Comparison of ENCODE assay signal across 14 cellular contexts in genomic region chr15:96408591-96409183, GRCh38.
DNase-seq lines count a peak whose midpoint lies in the region; TF ChIP-seq lines count a peak whose summit lies in the region.
"Had no signal": no experiment of that assay in that cellular context is flagged by ENCODE, and none has a peak within 500 bp of the region (broad histone marks: within the 10 kb centered on the region; RNA-seq: fewer than 3 reads in every experiment).

No MANE protein-coding gene starts in this region.

- H3K23ac ChIP-seq in H9 (ENCODE audit: insufficient read length, low read depth, low read length) = no peak overlapping the region

- H3K27ac ChIP-seq in H9 (ENCODE audit: insufficient read length, low read depth, low read length) (no peak overlapping the region), muscle layer of colon (ENCODE audit: low read depth, low read length) (no peak overlapping the region)
- H3K27ac ChIP-seq: SJCRH30 had no signal

- no peaks in the 10 kb centered on the region for H4K20me1 ChIP-seq in H9 (ENCODE audit: control insufficient read depth, insufficient read depth, insufficient read length)

- peak overlapping the region; percentile 33 to 44 for H3K4me3 ChIP-seq in muscle layer of colon (ENCODE audit: low read depth in 1 of 2, low read length in 2 of 2)
- H3K4me3 ChIP-seq in skeletal muscle satellite cell (ENCODE audit: low read length) = peak overlapping the region; percentile 58
- H3K4me3 ChIP-seq: SJCRH30 had no signal

- H3K4me1 ChIP-seq in H9 (ENCODE audit: insufficient read depth, low read length) (no peaks in the 10 kb centered on the region), muscle layer of colon (ENCODE audit: insufficient read depth, low read length) (no peaks in the 10 kb centered on the region), skeletal muscle satellite cell (ENCODE audit: control insufficient read depth, insufficient read depth, low read length) (peaks cover 5% of the 10 kb centered on the region)
- H3K4me1 ChIP-seq: BE2C had no signal

- H3K14ac ChIP-seq in H9 (ENCODE audit: insufficient read depth, low read length) = no peak overlapping the region

- WGBS in H9 (ENCODE audit: extremely low coverage, insufficient read length, low lambda C conversion rate) = no CpG with 5 or more reads among the region's 20 CpGs

- H2BK20ac ChIP-seq in H9 (ENCODE audit: low read depth, low read length, poor library complexity, severe bottlenecking) = no peak overlapping the region

- no peak overlapping the region for H3K18ac ChIP-seq in H9 (ENCODE audit: insufficient read length, low read depth, low read length)

- no peaks in the 10 kb centered on the region for H3K36me3 ChIP-seq in muscle layer of colon (ENCODE audit: insufficient read depth, low read length)
- H3K36me3 ChIP-seq in skeletal muscle satellite cell (ENCODE audit: insufficient read depth, low read length) = no peaks in the 10 kb centered on the region
- H3K36me3 ChIP-seq: BE2C, SJCRH30 had no signal

- H3K4me1 Mint-ChIP-seq in H9 (peaks cover 6 to 22% of the 10 kb centered on the region in 2 experiments), chondrocyte (ENCODE audit: low read depth) (peaks cover 13% of the 10 kb centered on the region)

- no peaks in the 10 kb centered on the region for H3K9me3 ChIP-seq in H9 (ENCODE audit: control insufficient read depth, low read depth, low read length)
- no peaks in the 10 kb centered on the region for H3K9me3 ChIP-seq in muscle layer of colon (ENCODE audit: low read length)
- H3K9me3 ChIP-seq in skeletal muscle satellite cell (replicated peaks; ENCODE audit: low read length) = no peaks in the 10 kb centered on the region
- H3K9me3 ChIP-seq: BE2C, SJCRH30 had no signal

- no peak overlapping the region for H3K56ac ChIP-seq in H9 (ENCODE audit: insufficient read length, low read depth, low read length)

- H4K5ac ChIP-seq in H9 (ENCODE audit: insufficient read length, low read depth, low read length) = no peak overlapping the region

- H3K36me3 Mint-ChIP-seq in H9 (ENCODE audit: insufficient read depth in 1 of 3, low read depth in 3 of 3) (no peaks in the 10 kb centered on the region; a peak in 1 of 7 replicates), chondrocyte (ENCODE audit: low read depth) (peaks cover 7% of the 10 kb centered on the region)

- DNase-seq in H9 (peak; percentile 40), chondrocyte (ENCODE audit: low spot score) (no peak), D341Med (ENCODE audit: low spot score) (no peak), NCI-H526 treated with DMSO at 0.1 percent for 48 hours (lab: John Stamatoyannopoulos, UW) (no peak), NCI-H1105 treated with DMSO at 0.1 percent for 48 hours (lab: John Stamatoyannopoulos, UW) (no peak)
- DNase-seq: activated CD4-positive, alpha-beta T cell treated with anti-CD3 and anti-CD28 coated beads for 1 hour; activated gamma-delta T cell; anterior cingulate cortex; BE2C; SJCRH30; T1000 had no signal

- no peaks in the 10 kb centered on the region for H3K79me1 ChIP-seq in H9 (ENCODE audit: insufficient read depth, low read depth, low read length, poor library complexity, severe bottlenecking)

- H3K79me2 ChIP-seq in H9 (ENCODE audit: insufficient read depth, low read length) = no peaks in the 10 kb centered on the region

- H4K91ac ChIP-seq in H9 (ENCODE audit: insufficient read length, low read depth, low read length) = no peak overlapping the region

- H3K27me3 ChIP-seq in H9 (ENCODE audit: insufficient read depth, low read length) (peaks cover 83% of the 10 kb centered on the region), muscle layer of colon (ENCODE audit: control insufficient read depth in 1 of 2, insufficient read depth in 2 of 2, low read length in 2 of 2) (peaks cover 56 to 70% of the 10 kb centered on the region in 2 donors), skeletal muscle satellite cell (ENCODE audit: control insufficient read depth, insufficient read depth, low read length) (peaks cover 76% of the 10 kb centered on the region)
- H3K27me3 ChIP-seq: SJCRH30 had no signal

- H2BK12ac ChIP-seq in H9 (ENCODE audit: insufficient read length, low read depth, low read length) = no peak overlapping the region

- no peak overlapping the region for H3K4ac ChIP-seq in H9 (ENCODE audit: low read depth, low read length)

- no peak overlapping the region for H2BK5ac ChIP-seq in H9 (ENCODE audit: insufficient read length, low read length)

- H3K9ac ChIP-seq in H9 (ENCODE audit: extremely low read depth, insufficient read length, low read length) (no peak overlapping the region), muscle layer of colon (ENCODE audit: low read length) (no peak overlapping the region), skeletal muscle satellite cell (ENCODE audit: low read depth, low read length) (no peak overlapping the region)

- no peak overlapping the region for H2BK120ac ChIP-seq in H9 (ENCODE audit: low read depth, low read length, poor library complexity, severe bottlenecking)

- H3K27me3 Mint-ChIP-seq in H9 (ENCODE audit: low read depth) (peaks cover 100% of the 10 kb centered on the region), chondrocyte (ENCODE audit: low read depth) (peaks cover 72% of the 10 kb centered on the region)

- peaks cover 3% of the 10 kb centered on the region for H3K23me2 ChIP-seq in H9 (ENCODE audit: insufficient read length, low read depth, low read length, poor library complexity, severe bottlenecking)

- H3K4me3 Mint-ChIP-seq in H9 (peak overlapping the region in 1 of 2 experiments; percentile 65; a peak in 3 of 5 replicates), chondrocyte (ENCODE audit: unreplicated experiment) (peak overlapping the region; percentile 61)
- H3K4me3 Mint-ChIP-seq: dendritic cell treated with granulocyte-macrophage colony-stimulating factor and Interleukin-4, amounts not matched to agents 40 ng/mL and 50 ng/mL, for 4 days had no signal

- no peak overlapping the region for H3K27ac Mint-ChIP-seq in H9
- no peak overlapping the region for H3K27ac Mint-ChIP-seq in chondrocyte (ENCODE audit: unreplicated experiment)
- H3K27ac Mint-ChIP-seq: dendritic cell treated with granulocyte-macrophage colony-stimulating factor and Interleukin-4, amounts not matched to agents 40 ng/mL and 50 ng/mL, for 4 days had no signal

- H3K9me3 Mint-ChIP-seq in H9 = peaks cover 3 to 6% of the 10 kb centered on the region in 2 experiments; a peak in 4 of 5 replicates
- H3K9me3 Mint-ChIP-seq in chondrocyte (ENCODE audit: low read depth) = no peaks in the 10 kb centered on the region
- H3K9me3 Mint-ChIP-seq: dendritic cell treated with granulocyte-macrophage colony-stimulating factor and Interleukin-4, amounts not matched to agents 40 ng/mL and 50 ng/mL, for 4 days had no signal

- H3T11ph ChIP-seq in H9 (ENCODE audit: low read length) = no peak overlapping the region

- H2AK5ac ChIP-seq in H9 (ENCODE audit: insufficient read length, low read length) = no peak overlapping the region

- H2AFZ ChIP-seq in H9 (ENCODE audit: low read length) = no peak overlapping the region

- TF ChIP-seq CTCF in H9 (conservative IDR thresholded peaks at IDR 0.05) (no peak), chondrocyte (IDR thresholded peaks at IDR 0.05) (no peak)

- H4K8ac ChIP-seq in H9 (replicated peaks; ENCODE audit: insufficient read length, low read depth, low read length) = no peak overlapping the region

- H3K4me2 ChIP-seq in H9 (ENCODE audit: insufficient read depth, insufficient read length, low read length) (no peak overlapping the region), skeletal muscle satellite cell (ENCODE audit: low read length) (peak overlapping the region; percentile 74)

- H2BK15ac ChIP-seq in H9 (ENCODE audit: low read depth, low read length) = no peak overlapping the region
